Comparison of ENCODE assay signal across 12 cellular contexts in genomic region chr2:172464340-172465129, GRCh38. TPM values are rescaled to one million over a fixed set of nuclear protein-coding genes. Genes with fewer than 3 reads are reported as not detected.
DNase-seq lines count a peak whose midpoint lies in the region; ATAC-seq, FAIRE-seq and TF ChIP-seq lines count a peak whose summit lies in the region.
"Had no signal": no experiment of that assay in that cellular context is flagged by ENCODE, and none has a peak within 500 bp of the region (broad histone marks: within the 10 kb centered on the region; RNA-seq: fewer than 3 reads in every experiment).

No MANE protein-coding gene starts in this region.

- peaks cover 80% of the 10 kb centered on the region for H3K4me1 Mint-ChIP-seq in CD8-positive, alpha-beta T cell (ENCODE audit: low read depth)
- H3K4me1 Mint-ChIP-seq in neural crest cell, result peaks cover 38% of the 10 kb centered on the region

- intact Hi-C loops in CD8-positive, alpha-beta T cell (cut with DNase I, micrococcal nuclease), result loop anchor here (1.0 to 10.0 kb wide), 15 partner anchors 20 to 892 kb away; partner anchors contain the start of genes DYNC1I2 (in 1 of the 2) and HAT1 (in 1 of the 2)

- H3K27me3 Mint-ChIP-seq in CD8-positive, alpha-beta T cell (ENCODE audit: low read depth), result no peaks in the 10 kb centered on the region
- H3K27me3 Mint-ChIP-seq in neural crest cell (ENCODE audit: low read depth), result no peaks in the 10 kb centered on the region

- TF ChIP-seq CTCF in CD8-positive, alpha-beta T cell (IDR thresholded peaks at IDR 0.05), result no peak
- no peak for TF ChIP-seq CTCF in LNCaP clone FGC (IDR thresholded peaks at IDR 0.05; ENCODE audit: control insufficient read depth, extremely low read depth, insufficient read depth)
- TF ChIP-seq CTCF in bronchial epithelial cell (IDR thresholded peaks at IDR 0.05; ENCODE audit: insufficient read depth, low read length, severe bottlenecking), result no peak
- no peak for TF ChIP-seq CTCF in neural crest cell (conservative IDR thresholded peaks at IDR 0.05)

- no peak for ATAC-seq in CD8-positive, alpha-beta T cell
- ATAC-seq in GM21526 (IDR thresholded peaks at IDR 0.05; ENCODE audit: low FRiP score, unreplicated experiment), result no peak
- no peak for ATAC-seq in GM18505 (IDR thresholded peaks at IDR 0.05; ENCODE audit: unreplicated experiment)

- peaks cover 12% of the 10 kb centered on the region for H3K36me3 ChIP-seq in CD8-positive, alpha-beta T cell (ENCODE audit: insufficient read depth, low read length)
- peaks cover 10% of the 10 kb centered on the region for H3K36me3 ChIP-seq in bronchial epithelial cell (ENCODE audit: control insufficient read depth, insufficient read depth, low read length)
- H3K36me3 ChIP-seq: ascending aorta, MG63, SJCRH30 had no signal

- H3K9me3 ChIP-seq in CD8-positive, alpha-beta T cell (ENCODE audit: low read length), result no peaks in the 10 kb centered on the region
- H3K9me3 ChIP-seq: ascending aorta, MG63, SJCRH30 had no signal

- H3K4me1 ChIP-seq in CD8-positive, alpha-beta T cell (ENCODE audit: insufficient read depth, low read length), result peaks cover 64% of the 10 kb centered on the region
- H3K4me1 ChIP-seq: ascending aorta had no signal

- CTCF ChIA-PET in CD8-positive, alpha-beta T cell (lab: Charles Lee), result interaction anchor here (0.7 to 13.1 kb wide), 11 partner anchors 8 to 761 kb away, joined by 3 to 657 read pairs (median 9); partner anchors contain the start of gene ITGA6

- POLR2A ChIA-PET in CD8-positive, alpha-beta T cell (lab: Charles Lee), result interaction anchor here (0.8 kb wide), 1 partner anchor 238 kb away, joined by 3 read pairs; no protein-coding TSS in a partner anchor

- no peak for FAIRE-seq in bronchial epithelial cell (lab: Jason Lieb, UNC)

- DNase-seq in CD8-positive, alpha-beta T cell, result no peak
- DNase-seq in LNCaP clone FGC (ENCODE audit: low read depth), result peak; percentile 62
- DNase-seq in bronchial epithelial cell (ENCODE audit: low read depth), result peak; percentile 88
- DNase-seq in neural crest cell (ENCODE audit: low read depth, low spot score), result no peak
- DNase-seq in EL, result no peak
- no peak for DNase-seq in MV-4-11 (lab: John Stamatoyannopoulos, UW)
- DNase-seq: activated CD4-positive, alpha-beta T cell treated with anti-CD3 and anti-CD28 coated beads, Interleukin-2, amount 50 U/mL, for 4 hours had no signal

- TF ChIP-seq POLR2A in GM18505 (IDR thresholded peaks at IDR 0.05; ENCODE audit: borderline replicate concordance, extremely low read depth, insufficient read depth, insufficient read length), result no peak

- peak overlapping the region; percentile 94 for H3K27ac Mint-ChIP-seq in CD8-positive, alpha-beta T cell
- H3K27ac Mint-ChIP-seq in neural crest cell (ENCODE audit: unreplicated experiment), result peak overlapping the region; percentile 13

- peak overlapping the region; percentile 24 for H3K27ac ChIP-seq in CD8-positive, alpha-beta T cell (ENCODE audit: low read depth, low read length)
- H3K27ac ChIP-seq: ascending aorta, SJCRH30 had no signal

- no peaks in the 10 kb centered on the region for H3K27me3 ChIP-seq in CD8-positive, alpha-beta T cell (ENCODE audit: insufficient read depth, low read length)
- H3K27me3 ChIP-seq in bronchial epithelial cell (ENCODE audit: control insufficient read depth, insufficient read depth, low read length), result no peaks in the 10 kb centered on the region
- H3K27me3 ChIP-seq: ascending aorta, MG63, SJCRH30 had no signal

- H3K4me3 ChIP-seq in CD8-positive, alpha-beta T cell (ENCODE audit: low read depth, low read length), result peak overlapping the region; percentile 38
- H3K4me3 ChIP-seq in LNCaP clone FGC (ENCODE audit: low read depth, low read length) (no peak overlapping the region), bronchial epithelial cell (ENCODE audit: low read depth, low read length) (no peak overlapping the region)

- H3K4me3 Mint-ChIP-seq in CD8-positive, alpha-beta T cell, result peak overlapping the region; percentile 81
- no peak overlapping the region for H3K4me3 Mint-ChIP-seq in neural crest cell

- peaks cover 35% of the 10 kb centered on the region for H3K36me3 Mint-ChIP-seq in CD8-positive, alpha-beta T cell
- H3K36me3 Mint-ChIP-seq in neural crest cell (ENCODE audit: low read depth), result peaks cover 4% of the 10 kb centered on the region

- no peaks in the 10 kb centered on the region for H3K9me3 Mint-ChIP-seq in CD8-positive, alpha-beta T cell
- no peaks in the 10 kb centered on the region for H3K9me3 Mint-ChIP-seq in neural crest cell

RNA-seq across cellular contexts. Expression of gene ITGA6, which starts 37.1 kb away (rescaled TPM):
- 10 to 100 TPM; 50.5 to 52.1 TPM for total RNA-seq in CD8-positive, alpha-beta T cell
- 191 and 390 TPM in 2 replicates for total RNA-seq in bronchial epithelial cell
- 36.8 and 37.7 TPM in 2 replicates for total RNA-seq in neural crest cell

Comparison
In these comparisons a context has a peak if more than half of its experiments do, and no peak if none do; other contexts are left out.
1. DNase-seq: peak in LNCaP clone FGC (single experiment) and bronchial epithelial cell (single experiment); none in CD8-positive, alpha-beta T cell (0 of 7), neural crest cell (single experiment), EL (single experiment) and MV-4-11 (single experiment).